Comparison of ENCODE assay signal across 7 cellular contexts in genomic region chr6:30885999-30886896, GRCh38. TPM values are rescaled to one million over a fixed set of nuclear protein-coding genes. Genes with fewer than 3 reads are reported as not detected.
A peak's percentile ranks its signal among the peaks of the same experiment; 100 is the strongest.
DNase-seq lines count a peak whose midpoint lies in the region; ATAC-seq and TF ChIP-seq lines count a peak whose summit lies in the region.

No MANE protein-coding gene starts in this region.

- H3K27me3 Mint-ChIP-seq in activated T-helper 17 cell treated with anti-CD3 and anti-CD28 coated beads, Interleukin-2, amount 50 U/mL, for 72 hours, result no peaks in the 10 kb centered on the region
- peaks cover 9% of the 10 kb centered on the region for H3K27me3 Mint-ChIP-seq in nephron progenitor cell (ENCODE audit: low read depth, poor library complexity)

- DNase-seq in GM10266 (ENCODE audit: extremely low spot score), result peak; percentile 35
- peak; percentile 11 for DNase-seq in NCI-H2107 (lab: John Stamatoyannopoulos, UW)
- peak; percentile 72 for DNase-seq in nephron progenitor cell

- no peaks in the 10 kb centered on the region for H3K9me3 ChIP-seq in gastroesophageal sphincter

- TF ChIP-seq EP300 in gastroesophageal sphincter (IDR thresholded peaks at IDR 0.05), result no peak

- peak; percentile 35 for ATAC-seq in activated T-helper 17 cell treated with anti-CD3 and anti-CD28 coated beads, Interleukin-2, amount 50 U/mL, for 72 hours (replicated peaks)
- peak; percentile 52 for ATAC-seq in gastroesophageal sphincter
- ATAC-seq in GM21786 (IDR thresholded peaks at IDR 0.05; ENCODE audit: unreplicated experiment), result no peak
- no peak for ATAC-seq in GM21529 (IDR thresholded peaks at IDR 0.05; ENCODE audit: unreplicated experiment)

- 14 to 20% methylated on average over 1 to 14 of the region's 18 CpGs for WGBS in gastroesophageal sphincter (ENCODE audit: low coverage in 1 of 2), 2 donors

- peaks cover 35% of the 10 kb centered on the region for H3K4me1 Mint-ChIP-seq in activated T-helper 17 cell treated with anti-CD3 and anti-CD28 coated beads, Interleukin-2, amount 50 U/mL, for 72 hours
- H3K4me1 Mint-ChIP-seq in nephron progenitor cell, result peaks cover 77% of the 10 kb centered on the region

- TF ChIP-seq CTCF in GM10266 (IDR thresholded peaks at IDR 0.05; ENCODE audit: control insufficient read depth, insufficient read depth, low read depth, missing control alignments) (no peak), gastroesophageal sphincter (IDR thresholded peaks at IDR 0.05) (no peak), nephron progenitor cell (IDR thresholded peaks at IDR 0.05) (no peak)

- peaks cover 5% of the 10 kb centered on the region for H3K36me3 Mint-ChIP-seq in activated T-helper 17 cell treated with anti-CD3 and anti-CD28 coated beads, Interleukin-2, amount 50 U/mL, for 72 hours (ENCODE audit: low read depth)
- H3K36me3 Mint-ChIP-seq in nephron progenitor cell (ENCODE audit: low read depth), result peaks cover 22% of the 10 kb centered on the region

- no peaks in the 10 kb centered on the region for H3K27me3 ChIP-seq in gastroesophageal sphincter

- H3K4me1 ChIP-seq in gastroesophageal sphincter, result peaks cover 0 to 75% (median 31%) of the 10 kb centered on the region in 3 donors

- no peaks in the 10 kb centered on the region for H3K9me3 Mint-ChIP-seq in activated T-helper 17 cell treated with anti-CD3 and anti-CD28 coated beads, Interleukin-2, amount 50 U/mL, for 72 hours
- H3K9me3 Mint-ChIP-seq in nephron progenitor cell, result no peaks in the 10 kb centered on the region

- H3K36me3 ChIP-seq in gastroesophageal sphincter, result peaks cover 0 to 25% of the 10 kb centered on the region in 2 donors

- H3K27ac Mint-ChIP-seq in activated T-helper 17 cell treated with anti-CD3 and anti-CD28 coated beads, Interleukin-2, amount 50 U/mL, for 72 hours, result peak overlapping the region; percentile 35
- peak overlapping the region; percentile 97 for H3K27ac Mint-ChIP-seq in nephron progenitor cell

- peak overlapping the region; percentile 3 to 85 for H3K4me3 ChIP-seq in gastroesophageal sphincter

- TF ChIP-seq POLR2A in gastroesophageal sphincter (IDR thresholded peaks at IDR 0.05), result no peak

- H3K4me3 Mint-ChIP-seq in activated T-helper 17 cell treated with anti-CD3 and anti-CD28 coated beads, Interleukin-2, amount 50 U/mL, for 72 hours, result peak overlapping the region; percentile 75
- peak overlapping the region; percentile 86 for H3K4me3 Mint-ChIP-seq in nephron progenitor cell

- H3K27ac ChIP-seq in gastroesophageal sphincter, result peak overlapping the region in 3 of 4 donors; percentile 90 to 96 (median 92)

RNA-seq across cellular contexts. Expression of gene DDR1, which starts 1.9 kb away (rescaled TPM):
- total RNA-seq in activated T-helper 17 cell treated with anti-CD3 and anti-CD28 coated beads, Interleukin-2, amount 50 U/mL, for 72 hours, result 10 to 100 TPM in 1 of 2 donors, 1 to 10 TPM in 1; 3.0 to 19.5 TPM
- 10 to 100 TPM; 25.4 to 40.4 (median 30.9) TPM for total RNA-seq in gastroesophageal sphincter

RNA-seq across cellular contexts. Expression of gene GTF2H4, which starts 21.8 kb away (rescaled TPM):
- 10 to 100 TPM; 34.3 to 39.9 TPM for total RNA-seq in activated T-helper 17 cell treated with anti-CD3 and anti-CD28 coated beads, Interleukin-2, amount 50 U/mL, for 72 hours
- total RNA-seq in gastroesophageal sphincter, result 10 to 100 TPM in 3 of 4 donors, 1 to 10 TPM in 1; 9.4 to 16.4 (median 11.8) TPM

RNA-seq across cellular contexts. Expression of gene VARS2, which starts 27.8 kb away (rescaled TPM):
- 10 to 100 TPM; 50.5 to 64.4 TPM for total RNA-seq in activated T-helper 17 cell treated with anti-CD3 and anti-CD28 coated beads, Interleukin-2, amount 50 U/mL, for 72 hours
- 10 to 100 TPM in 3 of 4 donors, 1 to 10 TPM in 1; 9.7 to 16.5 (median 12.8) TPM for total RNA-seq in gastroesophageal sphincter

RNA-seq across cellular contexts. Expression of gene SFTA2, which starts 45.7 kb away (rescaled TPM):
- total RNA-seq in activated T-helper 17 cell treated with anti-CD3 and anti-CD28 coated beads, Interleukin-2, amount 50 U/mL, for 72 hours, result not detected
- total RNA-seq in gastroesophageal sphincter, result not detected

RNA-seq across cellular contexts. Expression of gene MUCL3, which starts 54.5 kb away (rescaled TPM):
- total RNA-seq in activated T-helper 17 cell treated with anti-CD3 and anti-CD28 coated beads, Interleukin-2, amount 50 U/mL, for 72 hours, result not detected
- under 1 TPM in 1 of 4 donors, not detected in 3; 0.04 TPM for total RNA-seq in gastroesophageal sphincter

Comparison
In these comparisons a context has a peak if more than half of its experiments do, and no peak if none do; other contexts are left out.
1. DNase-seq: peak in every context shown above with its lines; median percentile 72 in nephron progenitor cell; 35 in GM10266; 11 in NCI-H2107.
2. ATAC-seq: peak in activated T-helper 17 cell treated with anti-CD3 and anti-CD28 coated beads, Interleukin-2, amount 50 U/mL, for 72 hours (single experiment) and gastroesophageal sphincter (single experiment); none in GM21786 (single experiment) and GM21529 (single experiment).